Comparison of ENCODE assay signal across 29 cellular contexts in the genomic region with DNA sequence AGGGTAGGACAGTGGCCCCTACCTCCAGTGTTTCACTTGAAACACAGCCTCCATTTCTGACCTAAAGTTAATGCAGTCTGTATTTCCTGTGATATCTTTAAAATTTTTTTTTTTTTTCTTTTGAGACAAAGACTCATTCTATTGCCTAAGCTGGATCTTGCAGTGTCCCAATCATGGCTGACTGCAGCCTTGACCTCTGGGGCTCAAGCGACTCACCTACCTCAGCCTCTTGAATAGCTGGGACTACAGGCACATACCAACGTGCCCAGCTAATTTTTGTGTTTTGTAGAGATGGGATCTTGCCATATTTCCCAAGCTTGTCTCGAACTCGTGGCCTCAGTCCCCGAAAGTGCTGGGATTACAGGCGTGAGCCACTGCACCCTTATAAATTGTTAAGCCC. TPM values are rescaled to one million over a fixed set of nuclear protein-coding genes. Genes with fewer than 3 reads are reported as not detected.
"Had no signal": no experiment of that assay in that cellular context is flagged by ENCODE, and none has a peak within 500 bp of the region (broad histone marks: within the 10 kb centered on the region; RNA-seq: fewer than 3 reads in every experiment).

No MANE protein-coding gene starts in this region.

- DNase-seq: colonic mucosa; effector CD8-positive, alpha-beta T cell; endodermal cell; mesenchymal stem cell; mucosa of descending colon; naive B cell; pancreas; right lobe of liver; spleen; stimulated activated CD4-positive, alpha-beta T cell treated with anti-CD3 and anti-CD28 coated beads, Interleukin-4, amount 100 ng/mL, for 4 hours; stimulated activated naive CD8-positive, alpha-beta T cell treated with anti-CD3 and anti-CD28 coated beads, Interleukin-15, Interleukin-2, amounts not matched to agents 100 U/mL and 50 U/mL, for 24 hours; substantia nigra; testis; tibial artery had no signal

- FAIRE-seq: frontal cortex, keratinocyte, pancreas had no signal

- H3K9me3 ChIP-seq: colonic mucosa, esophagus muscularis mucosa, mucosa of descending colon, pancreas, right lobe of liver, spleen, testis, tibial artery had no signal

- H3K36me3 Mint-ChIP-seq: mesothelial cell of epicardium; naive B cell; natural killer cell treated with Interleukin-12 subunit alpha and Interleukin-12 subunit beta and Interleukin-15 and Interleukin-18, amount 100 ng/mL, for 72 hours; stimulated activated memory B cell treated with anti-CD40 and anti-IgM and Interleukin-4, amounts not matched to agents 10 μg/mL and 1 μg/mL and 100 μg/mL, for 72 hours; type B pancreatic cell had no signal

- H3K27ac Mint-ChIP-seq: dendritic cell treated with granulocyte-macrophage colony-stimulating factor and Interleukin-4, amounts not matched to agents 40 ng/mL and 50 ng/mL, for 4 days; endodermal cell; mesothelial cell of epicardium; natural killer cell treated with Interleukin-12 subunit alpha and Interleukin-12 subunit beta and Interleukin-15 and Interleukin-18, amount 100 ng/mL, for 72 hours; stimulated activated memory B cell treated with anti-CD40 and anti-IgM and Interleukin-4, amounts not matched to agents 10 μg/mL and 1 μg/mL and 100 μg/mL, for 72 hours; type B pancreatic cell had no signal

- H3K9me3 Mint-ChIP-seq: dendritic cell treated with granulocyte-macrophage colony-stimulating factor and Interleukin-4, amounts not matched to agents 40 ng/mL and 50 ng/mL, for 4 days; endodermal cell; mesothelial cell of epicardium; naive B cell; natural killer cell treated with Interleukin-12 subunit alpha and Interleukin-12 subunit beta and Interleukin-15 and Interleukin-18, amount 100 ng/mL, for 72 hours; neural crest cell; stimulated activated memory B cell treated with anti-CD40 and anti-IgM and Interleukin-4, amounts not matched to agents 10 μg/mL and 1 μg/mL and 100 μg/mL, for 72 hours; type B pancreatic cell had no signal

- H3K4me1 ChIP-seq: colonic mucosa, esophagus muscularis mucosa, pancreas, right lobe of liver, spleen, testis, tibial artery had no signal

- H3K4me3 ChIP-seq: colonic mucosa, esophagus muscularis mucosa, lung, mucosa of descending colon, pancreas, right lobe of liver, spleen, testis, tibial artery had no signal

- H3K36me3 ChIP-seq: colonic mucosa, esophagus muscularis mucosa, pancreas, right lobe of liver, tibial artery had no signal

- H3K27me3 Mint-ChIP-seq: dendritic cell treated with granulocyte-macrophage colony-stimulating factor and Interleukin-4, amounts not matched to agents 40 ng/mL and 50 ng/mL, for 4 days; naive B cell; natural killer cell treated with Interleukin-12 subunit alpha and Interleukin-12 subunit beta and Interleukin-15 and Interleukin-18, amount 100 ng/mL, for 72 hours; stimulated activated memory B cell treated with anti-CD40 and anti-IgM and Interleukin-4, amounts not matched to agents 10 μg/mL and 1 μg/mL and 100 μg/mL, for 72 hours; type B pancreatic cell had no signal

- H3K4me1 Mint-ChIP-seq: endodermal cell; mesothelial cell of epicardium; naive B cell; neural crest cell; stimulated activated memory B cell treated with anti-CD40 and anti-IgM and Interleukin-4, amounts not matched to agents 10 μg/mL and 1 μg/mL and 100 μg/mL, for 72 hours had no signal

- ATAC-seq: left lobe of liver; mucosa of descending colon; natural killer cell treated with Interleukin-12 subunit alpha and Interleukin-12 subunit beta and Interleukin-15 and Interleukin-18, amount 100 ng/mL, for 72 hours; pancreas; right lobe of liver; stimulated activated memory B cell treated with anti-CD40 and anti-IgM and Interleukin-4, amounts not matched to agents 10 μg/mL and 1 μg/mL and 100 μg/mL, for 72 hours; stimulated activated naive CD8-positive, alpha-beta T cell treated with anti-CD3 and anti-CD28 coated beads, Interleukin-15, Interleukin-2, amounts not matched to agents 100 U/mL and 50 U/mL, for 24 hours had no signal

- H3K4me3 Mint-ChIP-seq: dendritic cell treated with granulocyte-macrophage colony-stimulating factor and Interleukin-4, amounts not matched to agents 40 ng/mL and 50 ng/mL, for 4 days; endodermal cell; mesothelial cell of epicardium; natural killer cell treated with Interleukin-12 subunit alpha and Interleukin-12 subunit beta and Interleukin-15 and Interleukin-18, amount 100 ng/mL, for 72 hours; neural crest cell; stimulated activated memory B cell treated with anti-CD40 and anti-IgM and Interleukin-4, amounts not matched to agents 10 μg/mL and 1 μg/mL and 100 μg/mL, for 72 hours; type B pancreatic cell had no signal

- H3K27me3 ChIP-seq: colonic mucosa, esophagus muscularis mucosa, neutrophil, pancreas, right lobe of liver, spleen, testis, tibial artery had no signal

- H3K27ac ChIP-seq: colonic mucosa, esophagus muscularis mucosa, neutrophil, pancreas, right lobe of liver, spleen, testis, tibial artery had no signal

RNA-seq across cellular contexts. Expression of gene MGAM2, which starts 16.7 kb away (rescaled TPM):
- total RNA-seq: epithelial cell of proximal tubule; fibroblast of lung; frontal cortex; natural killer cell treated with Interleukin-12 subunit alpha and Interleukin-12 subunit beta and Interleukin-15 and Interleukin-18, amount 100 ng/mL, for 72 hours; pulmonary artery endothelial cell had no signal
- polyA plus RNA-seq: fibroblast of lung had no signal
